ENCODE assay signal across 9 cellular contexts in genomic region chr19:11035441-11036377, GRCh38. TPM values are rescaled to one million over a fixed set of nuclear protein-coding genes. Genes with fewer than 3 reads are reported as not detected.
A peak's percentile ranks its signal among the peaks of the same experiment; 100 is the strongest.
DNase-seq lines count a peak whose midpoint lies in the region; ATAC-seq and TF ChIP-seq lines count a peak whose summit lies in the region.
"Had no signal": no experiment of that assay in that cellular context is flagged by ENCODE, and none has a peak within 500 bp of the region (broad histone marks: within the 10 kb centered on the region; RNA-seq: fewer than 3 reads in every experiment).

No MANE protein-coding gene starts in this region.

- in situ Hi-C loops in KBM-7 (cut with MboI; ENCODE audit: low pct_unique_long_range_greater_than_20kb, low sequenced_read_pairs) = loop anchor here (10.0 kb wide), 1 partner anchor 89 kb away; no protein-coding TSS in a partner anchor

- H3K4me1 ChIP-seq in fibroblast of lung (ENCODE audit: control insufficient read depth, extremely low read depth, insufficient read depth, low read length) = no peaks in the 10 kb centered on the region

- H3K9ac ChIP-seq in fibroblast of lung (ENCODE audit: insufficient read depth, low read length) = no peak overlapping the region

- peaks cover 4% of the 10 kb centered on the region for H3K79me2 ChIP-seq in fibroblast of lung (ENCODE audit: control insufficient read depth, insufficient read depth, low read length)

- no peaks in the 10 kb centered on the region for H3K27me3 Mint-ChIP-seq in activated T-cell treated with anti-CD3 and anti-CD28 coated beads, Interleukin-2, amount 50 U/mL, for 24 hours
- H3K27me3 Mint-ChIP-seq in neural crest cell (ENCODE audit: low read depth) = no peaks in the 10 kb centered on the region
- H3K27me3 Mint-ChIP-seq: dendritic cell treated with granulocyte-macrophage colony-stimulating factor and Interleukin-4, amounts not matched to agents 40 ng/mL and 50 ng/mL, for 4 days had no signal

- peak overlapping the region; percentile 48 for H3K27ac Mint-ChIP-seq in activated T-cell treated with anti-CD3 and anti-CD28 coated beads, Interleukin-2, amount 50 U/mL, for 24 hours
- H3K27ac Mint-ChIP-seq in neural crest cell (ENCODE audit: unreplicated experiment) = no peak overlapping the region
- H3K27ac Mint-ChIP-seq: dendritic cell treated with granulocyte-macrophage colony-stimulating factor and Interleukin-4, amounts not matched to agents 40 ng/mL and 50 ng/mL, for 4 days had no signal

- peak overlapping the region; percentile 18 for H3K27ac ChIP-seq in fibroblast of lung (ENCODE audit: insufficient read depth, low read length)

- H3K4me1 Mint-ChIP-seq in activated T-cell treated with anti-CD3 and anti-CD28 coated beads, Interleukin-2, amount 50 U/mL, for 24 hours (ENCODE audit: low read depth) = peaks cover 11% of the 10 kb centered on the region
- no peaks in the 10 kb centered on the region for H3K4me1 Mint-ChIP-seq in neural crest cell

- H2AFZ ChIP-seq in fibroblast of lung (ENCODE audit: low read length) = no peak overlapping the region

- no peak overlapping the region for H3K4me3 ChIP-seq in fibroblast of lung (replicated peaks in 1 of 4; ENCODE audit: control extremely low read depth in 1 of 4, insufficient read depth in 1 of 4, low read depth in 3 of 4, low read length in 4 of 4)

- no peak overlapping the region for H3K4me3 Mint-ChIP-seq in activated T-cell treated with anti-CD3 and anti-CD28 coated beads, Interleukin-2, amount 50 U/mL, for 24 hours
- H3K4me3 Mint-ChIP-seq in neural crest cell = no peak overlapping the region
- H3K4me3 Mint-ChIP-seq: dendritic cell treated with granulocyte-macrophage colony-stimulating factor and Interleukin-4, amounts not matched to agents 40 ng/mL and 50 ng/mL, for 4 days had no signal

- H3K36me3 ChIP-seq in fibroblast of lung (ENCODE audit: control insufficient read depth, insufficient read depth, low read length) = peaks cover 47% of the 10 kb centered on the region

- peaks cover 85% of the 10 kb centered on the region for H3K36me3 Mint-ChIP-seq in activated T-cell treated with anti-CD3 and anti-CD28 coated beads, Interleukin-2, amount 50 U/mL, for 24 hours (ENCODE audit: low read depth)
- H3K36me3 Mint-ChIP-seq in neural crest cell (ENCODE audit: low read depth) = peaks cover 26% of the 10 kb centered on the region

- H3K27me3 ChIP-seq in fibroblast of lung (ENCODE audit: control insufficient read depth, insufficient read depth, low read length) = no peaks in the 10 kb centered on the region

- TF ChIP-seq CTCF in fibroblast of lung (conservative IDR thresholded peaks at IDR 0.05 in 1 of 2, IDR thresholded peaks at IDR 0.05 in 1 of 2; ENCODE audit: low read depth in 1 of 2, low read length in 2 of 2) = peak; percentile 89 to 93
- TF ChIP-seq CTCF in neural crest cell (conservative IDR thresholded peaks at IDR 0.05) = peak; percentile 86

- peak; percentile 78 for ATAC-seq in GM19467 (IDR thresholded peaks at IDR 0.05; ENCODE audit: unreplicated experiment)
- peak; percentile 94 for ATAC-seq in stimulated activated naive CD8-positive, alpha-beta T cell treated with anti-CD3 and anti-CD28 coated beads, Interleukin-15, Interleukin-2, amounts not matched to agents 100 U/mL and 50 U/mL, for 24 hours

- DNase-seq in CMK (ENCODE audit: low read depth) (peak; percentile 58), KBM-7 (peak; percentile 88), fibroblast of lung (ENCODE audit: low read depth in 2 of 2) (peak; percentile 68 to 88), neural crest cell (ENCODE audit: low read depth, low spot score) (peak; percentile 89)
- peak; percentile 88 for DNase-seq in activated T-cell treated with anti-CD3 and anti-CD28 coated beads, Interleukin-2, amount 50 U/mL, for 24 hours
- DNase-seq in stimulated activated naive CD8-positive, alpha-beta T cell treated with anti-CD3 and anti-CD28 coated beads, Interleukin-15, Interleukin-2, amounts not matched to agents 100 U/mL and 50 U/mL, for 24 hours = peak; percentile 89

- no peak overlapping the region for H3K4me2 ChIP-seq in fibroblast of lung (ENCODE audit: extremely low read depth, insufficient read depth, low read length)

- H3K9me3 ChIP-seq in fibroblast of lung (ENCODE audit: control insufficient read depth, insufficient read depth, low read depth, low read length) = no peaks in the 10 kb centered on the region

- no peaks in the 10 kb centered on the region for H3K9me3 Mint-ChIP-seq in activated T-cell treated with anti-CD3 and anti-CD28 coated beads, Interleukin-2, amount 50 U/mL, for 24 hours
- no peaks in the 10 kb centered on the region for H3K9me3 Mint-ChIP-seq in neural crest cell
- H3K9me3 Mint-ChIP-seq: dendritic cell treated with granulocyte-macrophage colony-stimulating factor and Interleukin-4, amounts not matched to agents 40 ng/mL and 50 ng/mL, for 4 days had no signal

- H4K20me1 ChIP-seq in fibroblast of lung (ENCODE audit: control insufficient read depth, extremely low read depth, insufficient read depth, low read length) = no peaks in the 10 kb centered on the region

TF ChIP-seq in PFSK-1, 5 proteins besides CTCF, POLR2A, EP300 and RAD21:
- TF ChIP-seq SIN3A (IDR thresholded peaks at IDR 0.05; ENCODE audit: borderline replicate concordance, insufficient read depth, low read length) (0 out of 2 replicates have a peak, but pooled peaks have one; percentile 28), TAF1 (IDR thresholded peaks at IDR 0.05; ENCODE audit: borderline replicate concordance, insufficient read depth, low read length) (no peak), FOXP2 (optimal IDR thresholded peaks at IDR 0.05; ENCODE audit: borderline replicate concordance, extremely low read depth, extremely low read length, insufficient read depth) (peak; percentile 10)

RNA-seq across cellular contexts. Expression of gene LDLR, which starts 53.6 kb away (rescaled TPM):
- 30.6 TPM for polyA plus RNA-seq in PFSK-1 (2012; ENCODE audit: insufficient read length, low read depth)
- total RNA-seq in fibroblast of lung (204 and 427 TPM in 2 replicates), neural crest cell (141 and 152 TPM in 2 replicates)
- polyA plus RNA-seq in fibroblast of lung = 187 and 210 TPM in 2 replicates
- polyA plus RNA-seq in fibroblast of lung (2012) = 185 and 192 TPM in 2 replicates
- polyA minus RNA-seq in fibroblast of lung (ENCODE audit: low replicate concordance) = 434 and 503 TPM in 2 replicates
